Comparison of ENCODE assay signal across 28 cellular contexts in the genomic region with DNA sequence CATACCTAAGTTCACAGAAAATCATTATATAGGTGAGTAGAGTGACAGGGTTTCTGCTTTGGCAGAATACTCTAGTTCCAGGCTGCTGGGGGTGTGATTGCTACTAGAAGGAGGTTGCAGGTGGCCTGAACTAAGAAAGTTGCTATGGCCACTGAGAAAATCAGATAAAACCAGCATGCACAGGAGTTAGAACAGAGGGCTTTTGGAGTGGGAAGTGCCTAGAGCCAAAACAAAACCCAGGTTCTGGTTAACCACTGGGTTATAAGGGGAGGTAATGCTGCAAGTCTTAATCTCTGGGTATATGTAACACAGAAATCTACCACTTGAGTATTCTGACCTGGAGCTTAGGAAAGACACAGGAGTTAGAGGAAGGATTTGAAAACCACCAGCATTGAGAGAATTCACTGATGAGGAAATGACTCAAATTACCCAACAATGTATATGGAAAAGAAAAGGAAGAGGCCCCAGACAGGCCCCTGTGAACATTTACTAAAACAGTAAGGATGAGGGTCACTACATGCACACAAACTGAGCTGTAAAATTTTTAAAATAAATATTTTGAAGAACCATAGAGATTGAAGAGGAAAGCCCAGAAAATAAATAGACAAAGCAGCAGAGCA.
DNase-seq lines count a peak whose midpoint lies in the region; ATAC-seq, FAIRE-seq and TF ChIP-seq lines count a peak whose summit lies in the region.
"Had no signal": no experiment of that assay in that cellular context is flagged by ENCODE, and none has a peak within 500 bp of the region (broad histone marks: within the 10 kb centered on the region; RNA-seq: fewer than 3 reads in every experiment).

No MANE protein-coding gene starts in this region.

- peaks cover 9% of the 10 kb centered on the region for H3K36me3 Mint-ChIP-seq in astrocyte (ENCODE audit: low read depth, unreplicated experiment)
- H3K36me3 Mint-ChIP-seq in activated CD4-positive, alpha-beta T cell treated with anti-CD3 and anti-CD28 coated beads for 36 hours (ENCODE audit: low read depth): no peaks in the 10 kb centered on the region
- H3K36me3 Mint-ChIP-seq: CD8-positive, alpha-beta memory T cell; immature natural killer cell; natural killer cell treated with Interleukin-12 subunit alpha and Interleukin-12 subunit beta and Interleukin-15 and Interleukin-18, amount 100 ng/mL, for 72 hours had no signal

- H4K20me1 ChIP-seq in astrocyte (ENCODE audit: insufficient read depth, low read length) (peaks cover 21% of the 10 kb centered on the region), smooth muscle cell (ENCODE audit: low read depth) (peaks cover 23% of the 10 kb centered on the region)

- no peak overlapping the region for H3K4me2 ChIP-seq in astrocyte (ENCODE audit: low read length)
- H3K4me2 ChIP-seq in smooth muscle cell: no peak overlapping the region

- POLR2A ChIA-PET in activated CD4-positive, alpha-beta T cell treated with anti-CD3 and anti-CD28 coated beads for 36 hours (lab: Charles Lee): no interaction called here

- H3K79me2 ChIP-seq in astrocyte (ENCODE audit: insufficient read depth, low read length): no peaks in the 10 kb centered on the region
- peaks cover 46% of the 10 kb centered on the region for H3K79me2 ChIP-seq in smooth muscle cell (ENCODE audit: low read depth)

- no peaks in the 10 kb centered on the region for H3K27me3 Mint-ChIP-seq in astrocyte (ENCODE audit: low read depth, unreplicated experiment)
- H3K27me3 Mint-ChIP-seq in activated CD4-positive, alpha-beta T cell treated with anti-CD3 and anti-CD28 coated beads for 36 hours: no peaks in the 10 kb centered on the region
- H3K27me3 Mint-ChIP-seq: CD8-positive, alpha-beta memory T cell; natural killer cell treated with Interleukin-12 subunit alpha and Interleukin-12 subunit beta and Interleukin-15 and Interleukin-18, amount 100 ng/mL, for 72 hours; type B pancreatic cell had no signal

- no peaks in the 10 kb centered on the region for H3K9me3 Mint-ChIP-seq in astrocyte (ENCODE audit: unreplicated experiment)
- no peaks in the 10 kb centered on the region for H3K9me3 Mint-ChIP-seq in activated CD4-positive, alpha-beta T cell treated with anti-CD3 and anti-CD28 coated beads for 36 hours (ENCODE audit: low read depth)
- H3K9me3 Mint-ChIP-seq: type B pancreatic cell had no signal

- peaks cover 26% of the 10 kb centered on the region for H3F3A ChIP-seq in smooth muscle cell (ENCODE audit: low read depth)

- H3K4me3 ChIP-seq in astrocyte (ENCODE audit: insufficient read depth, low read depth, low read length) (no peak overlapping the region), smooth muscle cell (no peak overlapping the region)
- H3K4me3 ChIP-seq: GM23248 had no signal

- H3K4me1 Mint-ChIP-seq in astrocyte (ENCODE audit: low read depth, unreplicated experiment): peaks cover 17% of the 10 kb centered on the region
- no peaks in the 10 kb centered on the region for H3K4me1 Mint-ChIP-seq in activated CD4-positive, alpha-beta T cell treated with anti-CD3 and anti-CD28 coated beads for 36 hours
- H3K4me1 Mint-ChIP-seq: CD8-positive, alpha-beta memory T cell; immature natural killer cell had no signal

- DNase-seq in SIG-M5 treated with dmso at 0.1 percent for 504 hours (lab: John Stamatoyannopoulos, UW; ENCODE audit: unreplicated experiment) (peak; percentile 20), SIG-M5 (lab: John Stamatoyannopoulos, UW) (no peak), astrocyte (ENCODE audit: low read depth) (no peak), lung microvascular endothelial cell (ENCODE audit: low read depth in 2 of 2) (peak; percentile 54 to 77), smooth muscle cell (lab: John Stamatoyannopoulos, UW; ENCODE audit: unreplicated experiment) (no peak), islet precursor cell (no peak)
- no peak for DNase-seq in activated CD4-positive, alpha-beta T cell treated with anti-CD3 and anti-CD28 coated beads for 36 hours
- DNase-seq: activated CD4-positive, CD25-positive, alpha-beta regulatory T cell treated with anti-CD3 and anti-CD28 coated beads, Interleukin-2, amount 50 U/mL, for 72 hours; activated CD8-positive, alpha-beta T cell treated with anti-CD3 and anti-CD28 coated beads, Interleukin-2, amount 10 ng/mL, durations not matched to agents 7 days and 5 days; activated gamma-delta T cell; AML-193; CD8-positive, alpha-beta memory T cell; DMS153; effector memory CD4-positive, alpha-beta T cell; foreskin melanocyte; GM23248; hippocampal formation; immature natural killer cell; left ventricle myocardium superior; NCI-H1092; NCI-H2029 treated with DMSO at 0.1 percent for 48 hours; NCI-H2227 treated with DMSO at 0.1 percent for 48 hours had no signal

- no peak for ATAC-seq in activated CD4-positive, alpha-beta T cell treated with anti-CD3 and anti-CD28 coated beads for 36 hours
- no peak for ATAC-seq in HG03135 (IDR thresholded peaks at IDR 0.05; ENCODE audit: unreplicated experiment)
- ATAC-seq: activated CD8-positive, alpha-beta T cell treated with anti-CD3 and anti-CD28 coated beads, Interleukin-2, amount 10 ng/mL, durations not matched to agents 7 days and 5 days; esophagus mucosa; left ventricle myocardium superior; natural killer cell treated with Interleukin-12 subunit alpha and Interleukin-12 subunit beta and Interleukin-15 and Interleukin-18, amount 100 ng/mL, for 72 hours had no signal

- H3K27ac ChIP-seq in astrocyte (ENCODE audit: low read depth, low read length) (no peak overlapping the region), smooth muscle cell (ENCODE audit: low read depth) (peak overlapping the region; percentile 53)
- H3K27ac ChIP-seq: 22Rv1, GM23248 had no signal

- H3K4me1 ChIP-seq in astrocyte (ENCODE audit: insufficient read depth, low read length): no peaks in the 10 kb centered on the region
- H3K4me1 ChIP-seq in smooth muscle cell (ENCODE audit: low read depth): peaks cover 14% of the 10 kb centered on the region

- intact Hi-C loops in activated CD4-positive, alpha-beta T cell treated with anti-CD3 and anti-CD28 coated beads for 36 hours (cut with DNase I, micrococcal nuclease): no loop called here

- peak; percentile 41 for FAIRE-seq in astrocyte (lab: Jason Lieb, UNC)
- FAIRE-seq: G401.6 had no signal

- H3K27ac Mint-ChIP-seq in astrocyte (ENCODE audit: unreplicated experiment): no peak overlapping the region
- H3K27ac Mint-ChIP-seq in activated CD4-positive, alpha-beta T cell treated with anti-CD3 and anti-CD28 coated beads for 36 hours: no peak overlapping the region
- H3K27ac Mint-ChIP-seq: activated CD8-positive, alpha-beta T cell treated with anti-CD3 and anti-CD28 coated beads, Interleukin-2, amount 10 ng/mL, durations not matched to agents 7 days and 5 days; CD8-positive, alpha-beta memory T cell; immature natural killer cell; natural killer cell treated with Interleukin-12 subunit alpha and Interleukin-12 subunit beta and Interleukin-15 and Interleukin-18, amount 100 ng/mL, for 72 hours; type B pancreatic cell had no signal

- H3K9me3 ChIP-seq in astrocyte (ENCODE audit: insufficient read depth, low read depth, low read length) (no peaks in the 10 kb centered on the region), smooth muscle cell (replicated peaks; ENCODE audit: low read depth) (no peaks in the 10 kb centered on the region)

- H3K36me3 ChIP-seq in astrocyte (ENCODE audit: insufficient read depth, low read length) (peaks cover 29% of the 10 kb centered on the region), smooth muscle cell (ENCODE audit: low read depth) (peaks cover 24% of the 10 kb centered on the region)

- CTCF ChIA-PET in activated CD4-positive, alpha-beta T cell treated with anti-CD3 and anti-CD28 coated beads for 36 hours (lab: Charles Lee): no interaction called here

- no peak overlapping the region for H3K9ac ChIP-seq in astrocyte (ENCODE audit: low read length)
- H3K9ac ChIP-seq in smooth muscle cell (ENCODE audit: low read depth): no peak overlapping the region
- H3K9ac ChIP-seq: GM23248 had no signal

- H2AFZ ChIP-seq in astrocyte (ENCODE audit: low read depth, low read length) (no peak overlapping the region), smooth muscle cell (ENCODE audit: low read depth) (no peak overlapping the region)
- H2AFZ ChIP-seq: GM23248 had no signal

- TF ChIP-seq CTCF in astrocyte (IDR thresholded peaks at IDR 0.05; ENCODE audit: insufficient read depth, low read depth, low read length) (no peak), smooth muscle cell (IDR thresholded peaks at IDR 0.05; ENCODE audit: borderline replicate concordance, insufficient read depth, poor library complexity, severe bottlenecking) (no peak)

- H3K4me3 Mint-ChIP-seq in astrocyte (ENCODE audit: unreplicated experiment): no peak overlapping the region
- H3K4me3 Mint-ChIP-seq in activated CD4-positive, alpha-beta T cell treated with anti-CD3 and anti-CD28 coated beads for 36 hours: no peak overlapping the region
- H3K4me3 Mint-ChIP-seq: activated CD8-positive, alpha-beta T cell treated with anti-CD3 and anti-CD28 coated beads, Interleukin-2, amount 10 ng/mL, durations not matched to agents 7 days and 5 days; CD8-positive, alpha-beta memory T cell; immature natural killer cell; natural killer cell treated with Interleukin-12 subunit alpha and Interleukin-12 subunit beta and Interleukin-15 and Interleukin-18, amount 100 ng/mL, for 72 hours; type B pancreatic cell had no signal

- no peaks in the 10 kb centered on the region for H3K27me3 ChIP-seq in astrocyte (ENCODE audit: insufficient read depth, low read length)
- H3K27me3 ChIP-seq in smooth muscle cell (ENCODE audit: low read depth): no peaks in the 10 kb centered on the region

Comparison
In these comparisons a context has a peak if more than half of its experiments do, and no peak if none do; other contexts are left out.
1. DNase-seq: peak in SIG-M5 treated with dmso at 0.1 percent for 504 hours (single experiment) and lung microvascular endothelial cell (2 of 2); none in SIG-M5 (single experiment), astrocyte (single experiment), smooth muscle cell (single experiment), activated CD4-positive, alpha-beta T cell treated with anti-CD3 and anti-CD28 coated beads for 36 hours (single experiment) and islet precursor cell (single experiment).